Comparison of ENCODE assay signal across 18 cellular contexts in genomic region chr13:111981446-111982165, GRCh38.
DNase-seq lines count a peak whose midpoint lies in the region; ATAC-seq, FAIRE-seq and TF ChIP-seq lines count a peak whose summit lies in the region.
"Had no signal": no experiment of that assay in that cellular context is flagged by ENCODE, and none has a peak within 500 bp of the region (broad histone marks: within the 10 kb centered on the region; RNA-seq: fewer than 3 reads in every experiment).

No MANE protein-coding gene starts in this region.

- no peak overlapping the region for H3K4me3 ChIP-seq in kidney (ENCODE audit: low read length in 2 of 2)
- H3K4me3 ChIP-seq: A549, GM23248 had no signal

- peaks cover 42% of the 10 kb centered on the region for H3K27me3 Mint-ChIP-seq in type B pancreatic cell

- TF ChIP-seq CTCF in kidney (IDR thresholded peaks at IDR 0.05; ENCODE audit: borderline replicate concordance, extremely low read depth, insufficient read depth) (no peak), type B pancreatic cell (conservative IDR thresholded peaks at IDR 0.05) (no peak)

- FAIRE-seq in kidney (lab: Jason Lieb, UNC): no peak
- FAIRE-seq: A549, D721Med, G401.6, GM12891, H54 had no signal

- no peaks in the 10 kb centered on the region for H3K36me3 Mint-ChIP-seq in type B pancreatic cell

- H3K9me3 Mint-ChIP-seq in type B pancreatic cell: no peaks in the 10 kb centered on the region
- H3K9me3 Mint-ChIP-seq: CD4-positive, alpha-beta T cell had no signal

- no peak for ATAC-seq in GM18519 (IDR thresholded peaks at IDR 0.05; ENCODE audit: low FRiP score, unreplicated experiment)
- ATAC-seq: A549 had no signal

- DNase-seq in RPMI8226 (peak; percentile 83), kidney (peak; percentile 22), type B pancreatic cell (ENCODE audit: extremely low spot score, unreplicated experiment) (peak; percentile 51), NCI-H1436 treated with DMSO at 0.1 percent for 48 hours (lab: John Stamatoyannopoulos, UW) (no peak)
- no peak for DNase-seq in activated naive CD4-positive, alpha-beta T cell (lab: John Stamatoyannopoulos, UW)
- DNase-seq: AML-193; Caco-2; CD4-positive, alpha-beta T cell; GM23248; HCEC 1CT had no signal

- intact Hi-C loops in kidney (cut with DNase I): no loop called here

- no peak overlapping the region for H3K4me3 Mint-ChIP-seq in type B pancreatic cell
- H3K4me3 Mint-ChIP-seq: CD4-positive, alpha-beta T cell had no signal

- H3K27ac ChIP-seq in kidney (ENCODE audit: low read depth in 2 of 2, low read length in 2 of 2): no peak overlapping the region
- H3K27ac ChIP-seq: A549, C4-2B, GM23248, HL-60 had no signal

- H3K4me1 ChIP-seq in kidney (ENCODE audit: control insufficient read depth in 1 of 2, insufficient read depth in 1 of 2, low read depth in 1 of 2, low read length in 2 of 2): no peaks in the 10 kb centered on the region
- H3K4me1 ChIP-seq: A549, Caco-2 had no signal

- no peaks in the 10 kb centered on the region for H3K9me3 ChIP-seq in kidney (ENCODE audit: control insufficient read depth in 1 of 2, low read length in 2 of 2)
- H3K9me3 ChIP-seq: A549 had no signal

- no peaks in the 10 kb centered on the region for H3K36me3 ChIP-seq in kidney (ENCODE audit: control insufficient read depth in 1 of 2, insufficient read depth in 2 of 2, low read length in 2 of 2)

- H3K9ac ChIP-seq in kidney (ENCODE audit: low read length in 2 of 2): no peak overlapping the region
- H3K9ac ChIP-seq: GM23248 had no signal

- H3K4me1 Mint-ChIP-seq in type B pancreatic cell (ENCODE audit: unreplicated experiment): no peaks in the 10 kb centered on the region

- no peak overlapping the region for H3K27ac Mint-ChIP-seq in type B pancreatic cell
- H3K27ac Mint-ChIP-seq: CD4-positive, alpha-beta T cell had no signal

Comparison
In these comparisons a context has a peak if more than half of its experiments do, and no peak if none do; other contexts are left out.
1. DNase-seq: peak in RPMI8226 (single experiment), kidney (single experiment) and type B pancreatic cell (single experiment); none in NCI-H1436 treated with DMSO at 0.1 percent for 48 hours (single experiment) and activated naive CD4-positive, alpha-beta T cell (0 of 4).